ENCODE assay signal across 8 cellular contexts in the genomic region with DNA sequence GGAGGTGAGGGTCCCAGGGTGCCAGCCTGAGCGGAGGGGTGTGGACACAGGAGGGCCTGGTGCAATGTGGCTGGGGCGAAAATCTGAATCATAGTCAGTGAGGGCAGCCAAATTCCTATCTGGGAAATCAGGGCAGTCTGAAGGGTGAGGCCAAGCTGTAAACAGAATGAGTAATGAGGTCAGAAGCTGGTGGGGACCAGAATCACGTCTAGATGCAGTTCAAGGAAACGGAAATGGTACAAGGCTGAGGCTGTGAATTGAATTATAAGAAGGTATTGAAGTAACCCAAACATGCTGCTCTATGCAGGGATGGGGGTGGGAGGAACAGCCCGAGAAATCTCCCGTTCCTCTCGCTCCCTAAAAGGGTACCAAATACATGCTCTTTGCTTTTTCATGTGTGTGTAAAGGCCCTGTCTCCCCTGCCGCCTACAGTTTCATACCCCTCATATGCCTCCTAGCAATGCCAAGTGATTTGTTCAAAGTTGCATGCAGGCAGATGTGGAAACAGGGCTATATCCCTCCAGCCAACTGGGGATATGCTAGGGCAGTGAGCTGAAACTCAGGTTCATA. TPM values are rescaled to one million over a fixed set of nuclear protein-coding genes. Genes with fewer than 3 reads are reported as not detected.
A peak's percentile ranks its signal among the peaks of the same experiment; 100 is the strongest.
DNase-seq lines count a peak whose midpoint lies in the region; ATAC-seq and TF ChIP-seq lines count a peak whose summit lies in the region.

No MANE protein-coding gene starts in this region.

- H3K4me1 Mint-ChIP-seq in nephron progenitor cell: peaks cover 63% of the 10 kb centered on the region

- TF ChIP-seq CTCF in epithelial cell of proximal tubule (conservative IDR thresholded peaks at IDR 0.05; ENCODE audit: low read depth, low read length): no peak
- TF ChIP-seq CTCF in nephron progenitor cell (IDR thresholded peaks at IDR 0.05): no peak

- H3K27ac ChIP-seq in SK-N-MC: peak overlapping the region; percentile 58; the same call in 1 of the 2 replicates

- no peak overlapping the region for H3K4me3 ChIP-seq in SK-N-MC
- H3K4me3 ChIP-seq in epithelial cell of proximal tubule (ENCODE audit: low read depth, low read length): no peak overlapping the region

- H3K9me3 Mint-ChIP-seq in nephron progenitor cell: no peaks in the 10 kb centered on the region

- ATAC-seq in GM18511 (IDR thresholded peaks at IDR 0.05; ENCODE audit: unreplicated experiment) (no peak), HG03095 (IDR thresholded peaks at IDR 0.05; ENCODE audit: unreplicated experiment) (no peak), HG02763 (IDR thresholded peaks at IDR 0.05; ENCODE audit: unreplicated experiment) (no peak), GM18858 (IDR thresholded peaks at IDR 0.05; ENCODE audit: unreplicated experiment) (no peak)

- H3K27ac Mint-ChIP-seq in nephron progenitor cell: peak overlapping the region; percentile 97

- H3K27me3 Mint-ChIP-seq in nephron progenitor cell (ENCODE audit: low read depth, poor library complexity): peaks cover 6% of the 10 kb centered on the region

- no peak overlapping the region for H3K9ac ChIP-seq in SK-N-MC (ENCODE audit: insufficient read length)

- no peaks in the 10 kb centered on the region for H3K36me3 ChIP-seq in SK-N-MC (ENCODE audit: insufficient read depth, low read length)

- no peaks in the 10 kb centered on the region for H3K36me3 Mint-ChIP-seq in nephron progenitor cell (ENCODE audit: low read depth)

- no peaks in the 10 kb centered on the region for H3K9me3 ChIP-seq in SK-N-MC (ENCODE audit: low read depth, low read length)

- peak; percentile 99 for DNase-seq in EL
- DNase-seq in SK-N-MC (ENCODE audit: low read depth, low spot score): no peak
- peak; percentile 91 for DNase-seq in epithelial cell of proximal tubule (ENCODE audit: low read depth)
- no peak for DNase-seq in nephron progenitor cell

- H3K4me3 Mint-ChIP-seq in nephron progenitor cell: no peak overlapping the region

RNA-seq across cellular contexts. Expression of a gene that starts 35.2 kb away (rescaled TPM):
- 20.9 and 25.9 TPM in 2 replicates for total RNA-seq in epithelial cell of proximal tubule

Comparison
In these comparisons a context has a peak if more than half of its experiments do, and no peak if none do; other contexts are left out.
1. DNase-seq: peak in EL (single experiment) and epithelial cell of proximal tubule (single experiment); none in SK-N-MC (single experiment) and nephron progenitor cell (single experiment).